ENCODE assay signal across 8 cellular contexts in the genomic region with DNA sequence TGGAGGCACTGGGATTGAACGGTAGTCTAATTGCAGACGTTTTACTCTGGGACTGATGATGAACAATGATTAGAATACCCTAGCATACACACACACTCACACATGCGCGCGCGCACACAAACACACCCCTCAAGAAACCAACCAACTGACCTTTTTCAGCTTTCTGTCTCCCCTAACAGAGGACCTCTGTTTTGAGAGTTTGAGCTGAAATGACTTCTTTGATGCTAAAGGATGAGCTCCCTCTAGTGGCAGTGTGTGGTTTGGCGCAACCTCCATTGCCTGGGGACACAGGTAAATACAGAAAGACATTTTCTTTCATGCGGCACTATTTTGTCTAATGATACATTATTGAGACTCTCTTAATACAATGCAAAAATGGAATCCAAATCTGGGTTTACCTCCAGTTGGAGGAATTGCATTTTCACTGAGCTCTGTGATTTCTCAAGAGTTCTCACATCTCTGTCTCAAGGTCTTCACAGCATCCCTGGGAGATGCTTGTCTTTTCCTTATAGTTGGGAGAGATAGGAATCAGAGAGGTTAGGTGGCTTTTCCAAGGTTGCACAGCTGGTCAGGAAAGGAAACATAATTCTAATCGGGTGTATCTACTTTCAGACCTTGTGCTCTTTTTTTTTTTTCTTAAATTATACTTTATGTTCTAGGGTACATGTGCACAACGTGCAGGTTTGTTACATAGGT.
DNase-seq lines count a peak whose midpoint lies in the region; ATAC-seq and TF ChIP-seq lines count a peak whose summit lies in the region.

No MANE protein-coding gene starts in this region.

- H3K4me3 ChIP-seq in epithelial cell of proximal tubule (ENCODE audit: low read depth, low read length), result no peak overlapping the region

- DNase-seq in CD14-positive monocyte (ENCODE audit: low spot score), result no peak
- DNase-seq in NOMO-1 (lab: John Stamatoyannopoulos, UW; ENCODE audit: unreplicated experiment in 2 of 2), result peak; percentile 29 to 57
- DNase-seq in activated CD8-positive, alpha-beta memory T cell treated with anti-CD3 and anti-CD28 coated beads, Interleukin-2, amount 50 U/mL, for 1 hour (ENCODE audit: extremely low read depth), result peak; percentile 4
- no peak for DNase-seq in epithelial cell of proximal tubule (ENCODE audit: low read depth)
- DNase-seq in nephron progenitor cell, result peak; percentile 77
- peak; percentile 18 for DNase-seq in stromal cell of bone marrow (ENCODE audit: low read depth)

- H3K4me3 Mint-ChIP-seq in CD14-positive monocyte (no peak overlapping the region), nephron progenitor cell (no peak overlapping the region)

- intact Hi-C loops in CD14-positive monocyte (cut with micrococcal nuclease), result no loop called here

- H3K36me3 Mint-ChIP-seq in CD14-positive monocyte (no peaks in the 10 kb centered on the region), nephron progenitor cell (ENCODE audit: low read depth) (no peaks in the 10 kb centered on the region)

- H3K4me1 Mint-ChIP-seq in CD14-positive monocyte, result peaks cover 20% of the 10 kb centered on the region
- no peaks in the 10 kb centered on the region for H3K4me1 Mint-ChIP-seq in nephron progenitor cell

- TF ChIP-seq CTCF in CD14-positive monocyte (IDR thresholded peaks at IDR 0.05), result peak; percentile 90
- TF ChIP-seq CTCF in epithelial cell of proximal tubule (conservative IDR thresholded peaks at IDR 0.05; ENCODE audit: low read depth, low read length), result peak; percentile 99
- peak; percentile 89 for TF ChIP-seq CTCF in nephron progenitor cell (IDR thresholded peaks at IDR 0.05)

- ATAC-seq in GM19023 (IDR thresholded peaks at IDR 0.05; ENCODE audit: unreplicated experiment) (peak; percentile 62), HG03469 (IDR thresholded peaks at IDR 0.05; ENCODE audit: unreplicated experiment) (peak; percentile 34)

- H3K9me3 Mint-ChIP-seq in CD14-positive monocyte (peaks cover 0 to 3% (median 0%) of the 10 kb centered on the region in 7 donors), nephron progenitor cell (no peaks in the 10 kb centered on the region)

- peaks cover 0 to 5% (median 3%) of the 10 kb centered on the region in 3 donors for H3K27me3 Mint-ChIP-seq in CD14-positive monocyte (ENCODE audit: low read depth in 3 of 3)
- H3K27me3 Mint-ChIP-seq in nephron progenitor cell (ENCODE audit: low read depth, poor library complexity), result peaks cover 4% of the 10 kb centered on the region

- H3K27ac Mint-ChIP-seq in CD14-positive monocyte (no peak overlapping the region), nephron progenitor cell (no peak overlapping the region)

Comparison
In these comparisons a context has a peak if more than half of its experiments do, and no peak if none do; other contexts are left out.
1. DNase-seq: peak in NOMO-1 (2 of 2), activated CD8-positive, alpha-beta memory T cell treated with anti-CD3 and anti-CD28 coated beads, Interleukin-2, amount 50 U/mL, for 1 hour (single experiment), nephron progenitor cell (single experiment) and stromal cell of bone marrow (single experiment); none in CD14-positive monocyte (single experiment) and epithelial cell of proximal tubule (single experiment).
2. Peak in every context shown above with its lines, with median percentiles within 50 percentile points of each other: CTCF ChIP-seq.